2 cellular contexts compared by ENCODE assay signal in genomic region chr2:68987051-68987503, GRCh38.
TF ChIP-seq lines count a peak whose summit lies in the region.

No MANE protein-coding gene starts in this region.

TF ChIP-seq in K562, 482 proteins besides CTCF, POLR2A, EP300 and RAD21:
- TF ChIP-seq SOX6 (IDR thresholded peaks at IDR 0.05) = 0 out of 2 replicates have a peak, but pooled peaks have one; percentile 10
- peak; percentile 39; the same call in 1 of the 2 replicates for TF ChIP-seq TAL1 (IDR thresholded peaks at IDR 0.05)
- TF ChIP-seq TEAD4 (IDR thresholded peaks at IDR 0.05; ENCODE audit: low read length) = 0 out of 2 replicates have a peak, but pooled peaks have one; percentile 30
- TF ChIP-seq TEAD4 (CRISPR knock-in tag; IDR thresholded peaks at IDR 0.05; ENCODE audit: borderline replicate concordance) = no peak
- TF ChIP-seq MAFF (IDR thresholded peaks at IDR 0.05; ENCODE audit: low read length) = no peak
- TF ChIP-seq NR2C2 (CRISPR knock-in tag; IDR thresholded peaks at IDR 0.05) = no peak
- TF ChIP-seq NR2C2 (tag; IDR thresholded peaks at IDR 0.05) = 0 out of 2 replicates have a peak, but pooled peaks have one; percentile 16
TF ChIP-seq in K562: peak in this region for 4.

TF ChIP-seq in HepG2, 621 proteins besides CTCF, POLR2A, EP300 and RAD21:
- TF ChIP-seq ZNF292 (CRISPR knock-in tag; IDR thresholded peaks at IDR 0.05; ENCODE audit: borderline replicate concordance, low read depth) (peak; percentile 30; the same call in 1 of the 2 replicates), ZNF660 (CRISPR knock-in tag; IDR thresholded peaks at IDR 0.05; ENCODE audit: borderline replicate concordance, low read depth) (no peak), POGZ (CRISPR knock-in tag; IDR thresholded peaks at IDR 0.05) (peak; percentile 22; the same call in 1 of the 2 replicates), RARA (CRISPR knock-in tag; IDR thresholded peaks at IDR 0.05) (peak; percentile 25; the same call in 1 of the 2 replicates), MIER2 (CRISPR knock-in tag; IDR thresholded peaks at IDR 0.05) (peak; percentile 49; the same call in 1 of the 2 replicates), REST (IDR thresholded peaks at IDR 0.05; ENCODE audit: borderline replicate concordance in 1 of 2, low read depth in 1 of 2, low read length in 2 of 2) (peak in 1 of 2 experiments; percentile 53; a peak in 1 of 4 replicates)
TF ChIP-seq in HepG2: peak in this region for 5.
